9 cellular contexts compared by ENCODE assay signal in genomic region chr11:66317322-66317765, GRCh38. TPM values are rescaled to one million over a fixed set of nuclear protein-coding genes. Genes with fewer than 3 reads are reported as not detected.
DNase-seq lines count a peak whose midpoint lies in the region; ATAC-seq, FAIRE-seq and TF ChIP-seq lines count a peak whose summit lies in the region.
"Had no signal": no experiment of that assay in that cellular context is flagged by ENCODE, and none has a peak within 500 bp of the region (broad histone marks: within the 10 kb centered on the region; RNA-seq: fewer than 3 reads in every experiment).

No MANE protein-coding gene starts in this region.

- TF ChIP-seq POLR2A in upper lobe of left lung (IDR thresholded peaks at IDR 0.05): no peak

- H3K79me2 ChIP-seq in mammary epithelial cell (ENCODE audit: insufficient read depth, low read length): no peaks in the 10 kb centered on the region

- no peaks in the 10 kb centered on the region for H3K9me3 Mint-ChIP-seq in MCF 10A (ENCODE audit: unreplicated experiment)

- intact Hi-C loops in MCF 10A (cut with micrococcal nuclease): no loop called here
- intact Hi-C loops in mammary epithelial cell (cut with micrococcal nuclease): no loop called here

- CTCF ChIA-PET in MCF 10A (lab: Yijun Ruan, JAX): interaction anchor here (0.5 to 0.8 kb wide), 2 partner anchors 33 to 737 kb away, joined by 3 to 4 read pairs; no protein-coding TSS in a partner anchor
- CTCF ChIA-PET in mammary epithelial cell (lab: Charles Lee; ENCODE audit: low non-redundant PET): interaction anchor here (0.7 kb wide), 1 partner anchor 69 kb away, joined by 11 read pairs; no protein-coding TSS in a partner anchor

- no peak overlapping the region for H3K4me3 Mint-ChIP-seq in MCF 10A (ENCODE audit: unreplicated experiment)

- no peak for TF ChIP-seq CTCF in MCF 10A (IDR thresholded peaks at IDR 0.05; ENCODE audit: unreplicated experiment)
- no peak for TF ChIP-seq CTCF in mammary epithelial cell (conservative IDR thresholded peaks at IDR 0.05 in 1 of 2, IDR thresholded peaks at IDR 0.05 in 1 of 2; ENCODE audit: extremely low read depth in 1 of 2, insufficient read depth in 1 of 2, low read depth in 1 of 2, low read length in 2 of 2)
- TF ChIP-seq CTCF in liver (IDR thresholded peaks at IDR 0.05; ENCODE audit: low read depth, low read length, missing input control): no peak
- no peak for TF ChIP-seq CTCF in upper lobe of left lung (IDR thresholded peaks at IDR 0.05)

- H3K36me3 Mint-ChIP-seq in MCF 10A (ENCODE audit: insufficient read depth, unreplicated experiment): no peaks in the 10 kb centered on the region

- H3K36me3 ChIP-seq in mammary epithelial cell (ENCODE audit: insufficient read depth, low read length): no peaks in the 10 kb centered on the region
- H3K36me3 ChIP-seq in liver (ENCODE audit: control insufficient read depth in 4 of 4, insufficient read depth in 3 of 4, low read depth in 1 of 4, low read length in 3 of 4): no peaks in the 10 kb centered on the region
- no peaks in the 10 kb centered on the region for H3K36me3 ChIP-seq in upper lobe of left lung

- dilution Hi-C loops in mammary epithelial cell (cut with HindIII; ENCODE audit: low sequenced_read_pairs): no loop called here

- 36% methylated on average over 11 of the region's 14 CpGs for WGBS in mammary epithelial cell (ENCODE audit: low coverage, missing lambda C conversion rate)
- WGBS in liver: 47% methylated on average over 14 of the region's 14 CpGs
- WGBS in upper lobe of left lung, 2 donors: 17 to 18% methylated on average over 2 to 14 of the region's 14 CpGs

- no peak for FAIRE-seq in frontal cortex (lab: Jason Lieb, UNC)
- FAIRE-seq: islet of Langerhans had no signal

- H3K9me3 ChIP-seq in mammary epithelial cell (replicated peaks; ENCODE audit: insufficient read depth, low read length): no peaks in the 10 kb centered on the region
- no peaks in the 10 kb centered on the region for H3K9me3 ChIP-seq in liver (ENCODE audit: control insufficient read depth in 4 of 4, low read length in 3 of 4)
- no peaks in the 10 kb centered on the region for H3K9me3 ChIP-seq in upper lobe of left lung

- no peak overlapping the region for H3K9ac ChIP-seq in mammary epithelial cell (ENCODE audit: insufficient read depth, low read length)
- H3K9ac ChIP-seq in liver (ENCODE audit: low read depth in 1 of 2, low read length in 2 of 2): no peak overlapping the region

- H3K4me1 Mint-ChIP-seq in MCF 10A (ENCODE audit: insufficient read depth, unreplicated experiment): peaks cover 19% of the 10 kb centered on the region

- no peak for ATAC-seq in upper lobe of left lung (ENCODE audit: low FRiP score in 2 of 2)

- no peak overlapping the region for H2AFZ ChIP-seq in mammary epithelial cell (ENCODE audit: low read depth, low read length)

- no peak overlapping the region for H3K4me2 ChIP-seq in mammary epithelial cell (ENCODE audit: insufficient read depth, low read depth, low read length)

- peaks cover 17% of the 10 kb centered on the region for H3K4me1 ChIP-seq in mammary epithelial cell (ENCODE audit: insufficient read depth, low read length)
- peaks cover 7 to 16% (median 10%) of the 10 kb centered on the region in 4 donors for H3K4me1 ChIP-seq in liver (ENCODE audit: control insufficient read depth in 4 of 4, insufficient read depth in 4 of 4, low read length in 3 of 4)
- peaks cover 32 to 44% (median 34%) of the 10 kb centered on the region in 4 donors for H3K4me1 ChIP-seq in upper lobe of left lung

- no peak overlapping the region for H3K27ac ChIP-seq in mammary epithelial cell (ENCODE audit: insufficient read depth, low read depth, low read length)
- H3K27ac ChIP-seq in liver (ENCODE audit: low read depth in 1 of 2, low read length in 2 of 2): peak overlapping the region; percentile 3 to 73
- H3K27ac ChIP-seq in upper lobe of left lung: peak overlapping the region; percentile 67 to 86 (median 84)

- no TSS peak for BruUV-seq in MCF 10A (replicated peaks; lab: Mats Ljungman, UMichigan)
- no TSS peak for BruUV-seq in mammary epithelial cell (replicated peaks; lab: Mats Ljungman, UMichigan)

- H4K20me1 ChIP-seq in mammary epithelial cell (ENCODE audit: insufficient read depth, low read length): no peaks in the 10 kb centered on the region

- no peak for TF ChIP-seq RAD21 in liver (IDR thresholded peaks at IDR 0.05)

- no peak for DNase-seq in MCF 10A (ENCODE audit: unreplicated experiment)
- DNase-seq in mammary epithelial cell: no peak
- DNase-seq in amniotic epithelial cell (ENCODE audit: low read depth): peak; percentile 55
- peak in 1 of 2 donors; percentile 84 for DNase-seq in upper lobe of left lung
- DNase-seq in effector CD4-positive, alpha-beta T cell: no peak
- no peak for DNase-seq in NCI-H1436 (lab: John Stamatoyannopoulos, UW)
- DNase-seq in frontal cortex (ENCODE audit: low spot score in 2 of 2): no peak

- peak overlapping the region; percentile 86 for H3K27ac Mint-ChIP-seq in MCF 10A (ENCODE audit: low read depth, unreplicated experiment)

- H3K27me3 ChIP-seq in mammary epithelial cell (ENCODE audit: insufficient read depth, low read length) (no peaks in the 10 kb centered on the region), liver (ENCODE audit: control insufficient read depth in 4 of 4, insufficient read depth in 4 of 4, low read length in 3 of 4) (no peaks in the 10 kb centered on the region), upper lobe of left lung (no peaks in the 10 kb centered on the region)

- H3K4me3 ChIP-seq in mammary epithelial cell (replicated peaks in 1 of 3; ENCODE audit: insufficient read depth in 1 of 3, low read depth in 2 of 3, low read length in 3 of 3) (no peak overlapping the region), liver (ENCODE audit: low read depth in 1 of 3, low read length in 3 of 3) (no peak overlapping the region), upper lobe of left lung (peak overlapping the region in 3 of 4 donors; percentile 29 to 71 (median 48))

- POLR2A ChIA-PET in MCF 10A (lab: Yijun Ruan, JAX): interaction anchor here (1.1 to 3.0 kb wide), 5 partner anchors 14 to 28 kb away, joined by 3 to 23 read pairs (median 4); partner anchors contain the start of genes RIN1 and YIF1A

- no peak for TF ChIP-seq EP300 in upper lobe of left lung (IDR thresholded peaks at IDR 0.05)

- in situ Hi-C loops in mammary epithelial cell (cut with MboI; ENCODE audit: low sequenced_read_pairs in 2 of 2): no loop called here

- H3K27me3 Mint-ChIP-seq in MCF 10A (ENCODE audit: insufficient read depth, unreplicated experiment): no peaks in the 10 kb centered on the region

TF ChIP-seq in liver, 16 proteins besides CTCF, POLR2A, EP300 and RAD21 (continues in another document):
- no peak for TF ChIP-seq RXRA (IDR thresholded peaks at IDR 0.05)
- TF ChIP-seq HNF4A (conservative IDR thresholded peaks at IDR 0.05): no peak
- TF ChIP-seq GABPA (IDR thresholded peaks at IDR 0.05 in 1 of 2, conservative IDR thresholded peaks at IDR 0.05 in 1 of 2): no peak
- TF ChIP-seq, protein P1, sequence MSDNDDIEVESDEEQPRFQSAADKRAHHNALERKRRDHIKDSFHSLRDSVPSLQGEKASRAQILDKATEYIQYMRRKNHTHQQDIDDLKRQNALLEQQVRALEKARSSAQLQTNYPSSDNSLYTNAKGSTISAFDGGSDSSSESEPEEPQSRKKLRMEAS (IDR thresholded peaks at IDR 0.05): no peak
- no peak for TF ChIP-seq JUND (IDR thresholded peaks at IDR 0.05)
- TF ChIP-seq NR2F2 (IDR thresholded peaks at IDR 0.05): no peak
- TF ChIP-seq TAF1 (conservative IDR thresholded peaks at IDR 0.05): no peak
- no peak for TF ChIP-seq HNF4G (IDR thresholded peaks at IDR 0.05)

RNA-seq across cellular contexts. Expression of gene CD248, which starts 0.5 kb away (rescaled TPM):
- total RNA-seq in MCF 10A (2022) (not detected in 2 replicates), mammary epithelial cell (under 1 TPM in 1 of 2 donors, not detected in 1; 0.67 TPM), liver (1 to 10 TPM; 1.0 to 3.0 TPM), upper lobe of left lung (10 to 100 TPM in 2 of 6 donors, 1 to 10 TPM in 3, under 1 TPM in 1; 0.59 to 85.6 (median 6.5) TPM), frontal cortex (1.2 TPM)
- polyA plus RNA-seq in mammary epithelial cell (not detected), liver (1 to 10 TPM in 1 of 2 donors, under 1 TPM in 1; 0.64 to 1.5 TPM)
- polyA minus RNA-seq in mammary epithelial cell: not detected

RNA-seq across cellular contexts. Expression of gene RIN1, which starts 18.9 kb away (rescaled TPM):
- total RNA-seq in MCF 10A (2022) (38.7 and 50.2 TPM in 2 replicates), mammary epithelial cell (10 to 100 TPM; 28.5 to 75.6 TPM), liver (1 to 10 TPM in 1 of 2 donors, under 1 TPM in 1; 0.50 to 1.1 TPM), upper lobe of left lung (10 to 100 TPM in 1 of 6 donors, 1 to 10 TPM in 5; 5.2 to 19.0 (median 8.9) TPM), frontal cortex (0.82 TPM)
- polyA plus RNA-seq in mammary epithelial cell (22.4 TPM), liver (under 1 TPM; 0.11 to 0.55 TPM)
- polyA minus RNA-seq in mammary epithelial cell: 25.0 TPM

RNA-seq across cellular contexts. Expression of gene TMEM151A, which starts 25.6 kb away (rescaled TPM):
- total RNA-seq in MCF 10A (2022): 0.12 TPM in 1 of 2 replicates, not detected in the other
- total RNA-seq in mammary epithelial cell: under 1 TPM; 0.17 to 0.26 TPM
- 0.06 TPM for polyA plus RNA-seq in mammary epithelial cell
- polyA minus RNA-seq in mammary epithelial cell: not detected
- under 1 TPM in 1 of 2 donors, not detected in 1; 0.05 TPM for total RNA-seq in liver
- under 1 TPM in 1 of 2 donors, not detected in 1; 0.13 TPM for polyA plus RNA-seq in liver
- 1 to 10 TPM in 1 of 6 donors, under 1 TPM in 1, not detected in 4; 0.29 to 1.9 TPM for total RNA-seq in upper lobe of left lung
- total RNA-seq in frontal cortex: 9.0 TPM

RNA-seq across cellular contexts. Expression of gene BRMS1, which starts 27.6 kb away (rescaled TPM):
- total RNA-seq in MCF 10A (2022) (53.2 and 55.4 TPM in 2 replicates), mammary epithelial cell (10 to 100 TPM; 56.3 to 69.4 TPM), liver (10 to 100 TPM; 12.0 to 20.0 TPM), upper lobe of left lung (10 to 100 TPM; 34.8 to 63.8 (median 37.1) TPM), frontal cortex (19.2 TPM)
- polyA plus RNA-seq in mammary epithelial cell (75.0 TPM), liver (10 to 100 TPM; 20.6 to 24.0 TPM)
- polyA minus RNA-seq in mammary epithelial cell: 32.9 TPM

RNA-seq across cellular contexts. Expression of gene YIF1A, which starts 28.4 kb away (rescaled TPM):
- total RNA-seq in MCF 10A (2022) (143 and 144 TPM in 2 replicates), mammary epithelial cell (100 to 1,000 TPM; 103 to 125 TPM), liver (100 to 1,000 TPM in 1 of 2 donors, 10 to 100 TPM in 1; 93.0 to 115 TPM), upper lobe of left lung (100 to 1,000 TPM in 1 of 6 donors, 10 to 100 TPM in 5; 25.1 to 107 (median 68.2) TPM), frontal cortex (28.9 TPM)
- polyA plus RNA-seq in mammary epithelial cell (176 TPM), liver (100 to 1,000 TPM; 118 to 136 TPM)
- 193 TPM for polyA minus RNA-seq in mammary epithelial cell

Comparison
In these comparisons a context has a peak if more than half of its experiments do, and no peak if none do; other contexts are left out.
1. H3K4me3 ChIP-seq: peak in upper lobe of left lung (3 of 4); none in mammary epithelial cell (0 of 3) and liver (0 of 3).